ENCODE assay signal across 1 cellular context in genomic region chr4:27861802-27862201, GRCh38.
TF ChIP-seq lines count a peak whose summit lies in the region.

No MANE protein-coding gene starts in this region.

TF ChIP-seq in HCT116, 20 proteins besides CTCF, POLR2A, EP300 and RAD21:
- TF ChIP-seq REST (IDR thresholded peaks at IDR 0.05; ENCODE audit: low read depth) = no peak
- TF ChIP-seq ZFX (IDR thresholded peaks at IDR 0.05) = no peak
- TF ChIP-seq MAX (IDR thresholded peaks at IDR 0.05) = no peak
- TF ChIP-seq SIN3A (IDR thresholded peaks at IDR 0.05; ENCODE audit: low read depth) = no peak
- no peak for TF ChIP-seq POLR2AphosphoS5 (IDR thresholded peaks at IDR 0.05; ENCODE audit: low read depth, low read length)
- no peak for TF ChIP-seq CBX3 (IDR thresholded peaks at IDR 0.05; ENCODE audit: low read depth)
- TF ChIP-seq FOSL1 (IDR thresholded peaks at IDR 0.05; ENCODE audit: low read depth) = no peak
- TF ChIP-seq YY1 (IDR thresholded peaks at IDR 0.05; ENCODE audit: extremely low read depth, insufficient replicate concordance, low read depth, low read length) = no peak
- no peak for TF ChIP-seq TCF7L2 (IDR thresholded peaks at IDR 0.05; ENCODE audit: borderline replicate concordance, extremely low read depth, insufficient read depth, insufficient read length)
- no peak for TF ChIP-seq SP1 (IDR thresholded peaks at IDR 0.05; ENCODE audit: low read depth)
- no peak for TF ChIP-seq JUND (IDR thresholded peaks at IDR 0.05)
- TF ChIP-seq SRF (IDR thresholded peaks at IDR 0.05; ENCODE audit: low read depth) = no peak
- no peak for TF ChIP-seq CEBPB (IDR thresholded peaks at IDR 0.05; ENCODE audit: low read depth)
- TF ChIP-seq EZH2phosphoT487 (IDR thresholded peaks at IDR 0.05; ENCODE audit: borderline replicate concordance) = no peak
- TF ChIP-seq ATF3 (IDR thresholded peaks at IDR 0.05) = no peak
- TF ChIP-seq EGR1 (IDR thresholded peaks at IDR 0.05; ENCODE audit: low read depth) = no peak
- TF ChIP-seq ZNF274 (IDR thresholded peaks at IDR 0.05; ENCODE audit: low read depth, low read length) = no peak
